ENCODE assay signal across 1 cellular context in genomic region chr2:152350155-152350679, GRCh38.
TF ChIP-seq lines count a peak whose summit lies in the region.

No MANE protein-coding gene starts in this region.

TF ChIP-seq in H1, 55 proteins besides CTCF, POLR2A, EP300 and RAD21:
- TF ChIP-seq CBX8 (IDR thresholded peaks at IDR 0.05; ENCODE audit: borderline replicate concordance, low read depth, low read length): no peak
- no peak for TF ChIP-seq RFX5 (IDR thresholded peaks at IDR 0.05; ENCODE audit: borderline replicate concordance, low read depth, low read length)
- TF ChIP-seq SIX5 (IDR thresholded peaks at IDR 0.05; ENCODE audit: low read depth, low read length): no peak
- TF ChIP-seq SP1 (IDR thresholded peaks at IDR 0.05; ENCODE audit: low read depth, low read length): no peak
- no peak for TF ChIP-seq CHD7 (IDR thresholded peaks at IDR 0.05; ENCODE audit: insufficient replicate concordance, low read length)
- no peak for TF ChIP-seq KDM1A (IDR thresholded peaks at IDR 0.05; ENCODE audit: borderline replicate concordance, low read length)
- no peak for TF ChIP-seq MAX (IDR thresholded peaks at IDR 0.05)
- TF ChIP-seq CREB1 (IDR thresholded peaks at IDR 0.05): no peak
- no peak for TF ChIP-seq HDAC6 (IDR thresholded peaks at IDR 0.05; ENCODE audit: low read depth, low read length)
- TF ChIP-seq SIRT6 (IDR thresholded peaks at IDR 0.05; ENCODE audit: low read length): no peak
